8 cellular contexts compared by ENCODE assay signal in the genomic region with DNA sequence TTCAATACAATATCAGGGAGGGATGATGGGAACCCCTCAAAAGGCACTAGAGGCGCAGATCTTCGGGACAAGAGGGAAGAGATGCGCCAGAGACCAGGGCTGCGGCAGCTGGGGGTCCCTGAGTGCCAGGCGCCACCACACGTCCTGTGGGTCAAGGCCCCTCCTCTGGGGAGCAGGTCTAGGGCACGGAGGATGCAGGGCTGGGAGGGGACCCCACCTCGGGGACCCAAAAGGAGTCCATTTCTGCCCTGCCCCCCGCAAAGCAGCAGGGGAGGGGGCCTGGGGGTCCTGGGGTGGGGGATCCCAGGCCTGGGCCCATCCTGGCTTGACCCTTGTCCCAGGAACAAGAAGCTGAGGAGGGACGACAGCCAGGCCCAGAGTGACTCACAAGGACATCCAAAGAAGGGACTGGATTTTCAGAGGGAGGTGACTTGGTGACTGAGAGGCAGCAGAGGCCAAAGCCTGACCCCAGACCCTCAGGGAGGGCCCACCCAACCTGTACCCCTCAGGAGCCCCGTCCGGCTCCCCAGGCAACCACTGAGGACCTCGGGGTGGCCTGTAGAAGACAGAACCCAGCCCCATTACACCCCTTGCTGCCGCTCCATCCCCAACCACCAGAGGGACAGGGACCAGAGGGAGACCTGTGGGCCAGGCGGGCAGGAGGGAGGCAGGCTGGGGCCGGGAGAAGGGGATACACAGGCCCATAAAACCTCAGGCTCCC. TPM values are rescaled to one million over a fixed set of nuclear protein-coding genes. Genes with fewer than 3 reads are reported as not detected.
A peak's percentile ranks its signal among the peaks of the same experiment; 100 is the strongest.
DNase-seq lines count a peak whose midpoint lies in the region; ATAC-seq and TF ChIP-seq lines count a peak whose summit lies in the region.

No MANE protein-coding gene starts in this region.

- DNase-seq in activated CD4-positive, alpha-beta T cell treated with anti-CD3 and anti-CD28 coated beads for 36 hours: peak; percentile 57
- no peak for DNase-seq in activated CD4-positive, alpha-beta T cell treated with anti-CD3 and anti-CD28 coated beads for 1 hour
- DNase-seq in Panc1 (ENCODE audit: low read depth, low spot score) (no peak), MCF 10A (ENCODE audit: unreplicated experiment) (peak; percentile 47), lung microvascular endothelial cell (ENCODE audit: low read depth in 2 of 2) (peak; percentile 53 to 57), amniotic stem cell (lab: John Stamatoyannopoulos, UW) (no peak), Ammon's horn (ENCODE audit: low spot score) (no peak)

- ATAC-seq in activated CD4-positive, alpha-beta T cell treated with anti-CD3 and anti-CD28 coated beads for 36 hours: peak; percentile 60
- ATAC-seq in Panc1 (peak; percentile 68), HG02840 (IDR thresholded peaks at IDR 0.05; ENCODE audit: low FRiP score, unreplicated experiment) (no peak)

- H3K36me3 ChIP-seq in Panc1 (ENCODE audit: control insufficient read depth, insufficient read depth, low read length): no peaks in the 10 kb centered on the region

- peak; percentile 74 for TF ChIP-seq CTCF in Panc1 (IDR thresholded peaks at IDR 0.05)
- peak; percentile 35 for TF ChIP-seq CTCF in MCF 10A (IDR thresholded peaks at IDR 0.05; ENCODE audit: unreplicated experiment)

- intact Hi-C loops in activated CD4-positive, alpha-beta T cell treated with anti-CD3 and anti-CD28 coated beads for 36 hours (cut with DNase I, micrococcal nuclease): loop anchor here (2.0 to 10.0 kb wide), 4 partner anchors 229 to 419 kb away; partner anchors contain the start of genes AK1 (in 1 of the 2) and TOR2A (in 1 of the 2)
- intact Hi-C loops in Panc1 (cut with micrococcal nuclease; ENCODE audit: unreplicated experiment) (no loop called here), MCF 10A (cut with micrococcal nuclease) (no loop called here)

- H3K27me3 Mint-ChIP-seq in activated CD4-positive, alpha-beta T cell treated with anti-CD3 and anti-CD28 coated beads for 36 hours: no peaks in the 10 kb centered on the region
- no peaks in the 10 kb centered on the region for H3K27me3 Mint-ChIP-seq in MCF 10A (ENCODE audit: insufficient read depth, unreplicated experiment)

- H3K27ac ChIP-seq in Panc1 (ENCODE audit: low read length): no peak overlapping the region

- in situ Hi-C loops in Panc1 (cut with HindIII; ENCODE audit: low pct_unique_long_range_greater_than_20kb, low sequenced_read_pairs): no loop called here

- no peak overlapping the region for H3K27ac Mint-ChIP-seq in activated CD4-positive, alpha-beta T cell treated with anti-CD3 and anti-CD28 coated beads for 36 hours
- no peak overlapping the region for H3K27ac Mint-ChIP-seq in MCF 10A (ENCODE audit: low read depth, unreplicated experiment)

- H3K4me1 ChIP-seq in Panc1 (ENCODE audit: control insufficient read depth, insufficient read depth, low read length): peaks cover 9% of the 10 kb centered on the region; the same call in 1 of the 2 replicates

- no peaks in the 10 kb centered on the region for H3K9me3 Mint-ChIP-seq in activated CD4-positive, alpha-beta T cell treated with anti-CD3 and anti-CD28 coated beads for 36 hours (ENCODE audit: low read depth)
- H3K9me3 Mint-ChIP-seq in MCF 10A (ENCODE audit: unreplicated experiment): no peaks in the 10 kb centered on the region

- BruUV-seq in Panc1 (replicated peaks; lab: Mats Ljungman, UMichigan): no TSS peak
- no TSS peak for BruUV-seq in MCF 10A (replicated peaks; lab: Mats Ljungman, UMichigan)

- no peaks in the 10 kb centered on the region for H3K27me3 ChIP-seq in Panc1 (ENCODE audit: control insufficient read depth, insufficient read depth, low read length)

- no peaks in the 10 kb centered on the region for H3K4me1 Mint-ChIP-seq in activated CD4-positive, alpha-beta T cell treated with anti-CD3 and anti-CD28 coated beads for 36 hours
- H3K4me1 Mint-ChIP-seq in MCF 10A (ENCODE audit: insufficient read depth, unreplicated experiment): no peaks in the 10 kb centered on the region

- no peaks in the 10 kb centered on the region for H3K36me3 Mint-ChIP-seq in activated CD4-positive, alpha-beta T cell treated with anti-CD3 and anti-CD28 coated beads for 36 hours (ENCODE audit: low read depth)
- peaks cover 92% of the 10 kb centered on the region for H3K36me3 Mint-ChIP-seq in MCF 10A (ENCODE audit: insufficient read depth, unreplicated experiment)

- H3K4me3 ChIP-seq in Panc1 (ENCODE audit: low read depth in 2 of 2, low read length in 2 of 2): no peak overlapping the region

- POLR2A ChIA-PET in activated CD4-positive, alpha-beta T cell treated with anti-CD3 and anti-CD28 coated beads for 36 hours (lab: Charles Lee): no interaction called here
- POLR2A ChIA-PET in Panc1 (lab: Charles Lee): no interaction called here
- POLR2A ChIA-PET in MCF 10A (lab: Yijun Ruan, JAX): interaction anchor here (1.0 to 1.3 kb wide), 2 partner anchors 81 to 229 kb away, joined by 3 read pairs; no protein-coding TSS in a partner anchor

- CTCF ChIA-PET in activated CD4-positive, alpha-beta T cell treated with anti-CD3 and anti-CD28 coated beads for 36 hours (lab: Charles Lee): interaction anchor here (0.6 to 2.5 kb wide), 6 partner anchors 52 to 229 kb away, joined by 3 to 16 read pairs (median 4); partner anchors contain the start of gene TOR2A
- CTCF ChIA-PET in Panc1 (lab: Charles Lee): no interaction called here
- CTCF ChIA-PET in MCF 10A (lab: Yijun Ruan, JAX): interaction anchor here (0.6 to 4.5 kb wide), 2 partner anchors 15 to 81 kb away, joined by 4 to 69 read pairs; no protein-coding TSS in a partner anchor

- no peak overlapping the region for H3K4me3 Mint-ChIP-seq in activated CD4-positive, alpha-beta T cell treated with anti-CD3 and anti-CD28 coated beads for 36 hours
- no peak overlapping the region for H3K4me3 Mint-ChIP-seq in MCF 10A (ENCODE audit: unreplicated experiment)

- H3K9me3 ChIP-seq in Panc1 (ENCODE audit: control insufficient read depth, insufficient read depth, low read depth, low read length): no peaks in the 10 kb centered on the region

RNA-seq across cellular contexts. Expression of gene LRSAM1, which starts 54.2 kb away (rescaled TPM):
- 10 to 100 TPM; 20.0 to 20.4 TPM for total RNA-seq in activated CD4-positive, alpha-beta T cell treated with anti-CD3 and anti-CD28 coated beads for 36 hours
- total RNA-seq in Panc1 (2021; ENCODE audit: unreplicated experiment): 15.4 TPM
- polyA plus RNA-seq in Panc1 (2012; ENCODE audit: insufficient read length): 21.1 TPM
- 23.5 and 26.2 TPM in 2 replicates for total RNA-seq in MCF 10A (2022)
- total RNA-seq in lung microvascular endothelial cell: 8.7 and 9.9 TPM in 2 replicates

RNA-seq across cellular contexts. Expression of gene RPL12, which starts 54.4 kb away (rescaled TPM):
- total RNA-seq in activated CD4-positive, alpha-beta T cell treated with anti-CD3 and anti-CD28 coated beads for 36 hours: 1,000 to 10,000 TPM; 2,222 to 2,735 TPM
- total RNA-seq in Panc1 (2021; ENCODE audit: unreplicated experiment): 951 TPM
- polyA plus RNA-seq in Panc1 (2012; ENCODE audit: insufficient read length): 1,315 TPM
- total RNA-seq in MCF 10A (2022): 3,086 and 3,252 TPM in 2 replicates
- 1,080 and 1,166 TPM in 2 replicates for total RNA-seq in lung microvascular endothelial cell

Comparison
In these comparisons a context has a peak if more than half of its experiments do, and no peak if none do; other contexts are left out.
1. DNase-seq: peak in activated CD4-positive, alpha-beta T cell treated with anti-CD3 and anti-CD28 coated beads for 36 hours (single experiment), MCF 10A (single experiment) and lung microvascular endothelial cell (2 of 2); none in activated CD4-positive, alpha-beta T cell treated with anti-CD3 and anti-CD28 coated beads for 1 hour (single experiment), Panc1 (single experiment), amniotic stem cell (single experiment) and Ammon's horn (single experiment).
2. intact Hi-C loops: an anchor here in activated CD4-positive, alpha-beta T cell treated with anti-CD3 and anti-CD28 coated beads for 36 hours (2.0 to 10.0 kb wide); none called in Panc1 and MCF 10A.